In the genomic region with DNA sequence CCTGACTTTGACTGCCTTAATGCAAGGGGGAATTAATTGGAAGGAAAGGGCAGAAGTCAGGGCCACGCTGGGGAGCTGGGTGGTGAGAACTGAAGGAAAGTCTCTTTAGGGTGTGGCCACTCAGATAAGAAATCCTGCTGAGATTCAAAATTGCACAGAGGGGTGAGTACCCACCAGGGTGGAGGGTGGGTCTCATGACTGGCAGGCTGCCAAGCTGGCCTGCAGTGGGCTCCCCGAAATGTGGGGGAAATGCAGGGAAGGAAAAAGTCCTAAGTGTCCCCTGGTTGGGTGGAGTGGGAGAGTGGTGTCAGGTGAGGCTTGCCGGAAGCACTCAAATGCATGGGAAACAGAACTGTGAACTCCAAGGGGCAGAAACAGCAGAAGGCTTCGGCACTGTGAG, we compare ENCODE assay signal across 22 cellular contexts. TPM values are rescaled to one million over a fixed set of nuclear protein-coding genes. Genes with fewer than 3 reads are reported as not detected.
DNase-seq lines count a peak whose midpoint lies in the region; ATAC-seq, FAIRE-seq and TF ChIP-seq lines count a peak whose summit lies in the region.
"Had no signal": no experiment of that assay in that cellular context is flagged by ENCODE, and none has a peak within 500 bp of the region (broad histone marks: within the 10 kb centered on the region; RNA-seq: fewer than 3 reads in every experiment).

No MANE protein-coding gene starts in this region.

- no peak overlapping the region for H3K14ac ChIP-seq in H9 (ENCODE audit: insufficient read depth, low read length)

- no peak for FAIRE-seq in kidney (lab: Jason Lieb, UNC)
- FAIRE-seq: GM12878, H54, HTR-8/SVneo had no signal

- no peak overlapping the region for H2BK5ac ChIP-seq in H9 (ENCODE audit: insufficient read length, low read length)

- intact Hi-C loops in kidney (cut with DNase I): no loop called here

- H3K4me3 ChIP-seq in kidney (ENCODE audit: low read length in 2 of 2): no peak overlapping the region
- H3K4me3 ChIP-seq: GM12878 had no signal

- no peak overlapping the region for H3K56ac ChIP-seq in H9 (ENCODE audit: insufficient read length, low read depth, low read length)

- H3K79me2 ChIP-seq in H9 (ENCODE audit: insufficient read depth, low read length): no peaks in the 10 kb centered on the region

- no peak overlapping the region for H3K9ac ChIP-seq in H9 (ENCODE audit: extremely low read depth, insufficient read length, low read length)
- H3K9ac ChIP-seq in kidney (ENCODE audit: low read length in 2 of 2): no peak overlapping the region

- H4K91ac ChIP-seq in H9 (ENCODE audit: insufficient read length, low read depth, low read length): no peak overlapping the region

- H3K23me2 ChIP-seq in H9 (ENCODE audit: insufficient read length, low read depth, low read length, poor library complexity, severe bottlenecking): no peaks in the 10 kb centered on the region

- H3K27ac Mint-ChIP-seq in H9 (peak overlapping the region; percentile 51 to 93 (median 65); a peak in 3 of 7 replicates), T-helper 17 cell (peak overlapping the region; percentile 27)
- H3K27ac Mint-ChIP-seq in activated T-helper 17 cell treated with anti-CD3 and anti-CD28 coated beads, Interleukin-2, amount 50 U/mL, for 72 hours: no peak overlapping the region
- H3K27ac Mint-ChIP-seq: CD4-positive, CD25-positive, alpha-beta regulatory T cell; CD8-positive, alpha-beta memory T cell; IgD-negative memory B cell had no signal

- in situ Hi-C loops in ACHN (cut with HindIII; ENCODE audit: low pct_ligation_motif_present, low pct_unique_long_range_greater_than_20kb, low sequenced_read_pairs): no loop called here

- H4K20me1 ChIP-seq in H9 (ENCODE audit: control insufficient read depth, insufficient read depth, insufficient read length): no peaks in the 10 kb centered on the region

- H2AK5ac ChIP-seq in H9 (ENCODE audit: insufficient read length, low read length): no peak overlapping the region

- no peak overlapping the region for H2BK20ac ChIP-seq in H9 (ENCODE audit: low read depth, low read length, poor library complexity, severe bottlenecking)

- no peak overlapping the region for H3K4me2 ChIP-seq in H9 (ENCODE audit: insufficient read depth, insufficient read length, low read length)

- no peak overlapping the region for H2BK12ac ChIP-seq in H9 (ENCODE audit: insufficient read length, low read depth, low read length)

- no peaks in the 10 kb centered on the region for H3K79me1 ChIP-seq in H9 (ENCODE audit: insufficient read depth, low read depth, low read length, poor library complexity, severe bottlenecking)

- TF ChIP-seq CTCF in H9 (conservative IDR thresholded peaks at IDR 0.05) (no peak), kidney (IDR thresholded peaks at IDR 0.05; ENCODE audit: borderline replicate concordance, extremely low read depth, insufficient read depth) (no peak)

- H2AFZ ChIP-seq in H9 (ENCODE audit: low read length): no peak overlapping the region

- DNase-seq in H9 (no peak), T-helper 17 cell (no peak), kidney (peak; percentile 17), ACHN (no peak), NCI-H2227 (lab: John Stamatoyannopoulos, UW; ENCODE audit: unreplicated experiment) (no peak)
- DNase-seq: BE2C; C1 segment of cervical spinal cord; CD4-positive, CD25-positive, alpha-beta regulatory T cell; CD8-positive, alpha-beta memory T cell; COR-L47; DMS 273 treated with DMSO at 0.1 percent for 48 hours; DMS53; DND-41; EL had no signal

- no peaks in the 10 kb centered on the region for H3K36me3 ChIP-seq in kidney (ENCODE audit: control insufficient read depth in 1 of 2, insufficient read depth in 2 of 2, low read length in 2 of 2)
- H3K36me3 ChIP-seq: BE2C had no signal

- no CpG with 5 or more reads among the region's 4 CpGs for WGBS in H9 (ENCODE audit: extremely low coverage, insufficient read length, low lambda C conversion rate)

- no peak overlapping the region for H2BK15ac ChIP-seq in H9 (ENCODE audit: low read depth, low read length)

- no peak overlapping the region for H2BK120ac ChIP-seq in H9 (ENCODE audit: low read depth, low read length, poor library complexity, severe bottlenecking)

- peaks cover 4% of the 10 kb centered on the region; the same call in 1 of the 2 replicates for H3K4me1 ChIP-seq in H9 (ENCODE audit: insufficient read depth, low read length)
- peaks cover 0 to 2% of the 10 kb centered on the region in 2 donors for H3K4me1 ChIP-seq in kidney (ENCODE audit: control insufficient read depth in 1 of 2, insufficient read depth in 1 of 2, low read depth in 1 of 2, low read length in 2 of 2)

- H3K4me1 Mint-ChIP-seq in H9: peaks cover 26 to 42% of the 10 kb centered on the region in 2 experiments
- H3K4me1 Mint-ChIP-seq in T-helper 17 cell: peaks cover 2% of the 10 kb centered on the region
- no peaks in the 10 kb centered on the region for H3K4me1 Mint-ChIP-seq in activated T-helper 17 cell treated with anti-CD3 and anti-CD28 coated beads, Interleukin-2, amount 50 U/mL, for 72 hours
- H3K4me1 Mint-ChIP-seq: CD4-positive, CD25-positive, alpha-beta regulatory T cell; CD8-positive, alpha-beta memory T cell had no signal

- no peak overlapping the region for H3K18ac ChIP-seq in H9 (ENCODE audit: insufficient read length, low read depth, low read length)

- no peak overlapping the region for H3T11ph ChIP-seq in H9 (ENCODE audit: low read length)

- H3K27me3 ChIP-seq in H9 (ENCODE audit: insufficient read depth, low read length): no peaks in the 10 kb centered on the region
- H3K27me3 ChIP-seq: BE2C had no signal

- H3K36me3 Mint-ChIP-seq in H9 (ENCODE audit: insufficient read depth in 1 of 3, low read depth in 3 of 3) (peaks cover 0 to 1% (median 0%) of the 10 kb centered on the region in 3 experiments; a peak in 2 of 7 replicates), T-helper 17 cell (ENCODE audit: low read depth) (peaks cover 2% of the 10 kb centered on the region)
- no peaks in the 10 kb centered on the region for H3K36me3 Mint-ChIP-seq in activated T-helper 17 cell treated with anti-CD3 and anti-CD28 coated beads, Interleukin-2, amount 50 U/mL, for 72 hours (ENCODE audit: low read depth)
- H3K36me3 Mint-ChIP-seq: CD4-positive, CD25-positive, alpha-beta regulatory T cell; CD8-positive, alpha-beta memory T cell; IgD-negative memory B cell had no signal

- no peak overlapping the region for H4K5ac ChIP-seq in H9 (ENCODE audit: insufficient read length, low read depth, low read length)

- no peak overlapping the region for H3K27ac ChIP-seq in H9 (ENCODE audit: insufficient read length, low read depth, low read length)
- H3K27ac ChIP-seq in kidney (ENCODE audit: low read depth in 2 of 2, low read length in 2 of 2): no peak overlapping the region

- no peak overlapping the region for H3K4ac ChIP-seq in H9 (ENCODE audit: low read depth, low read length)

- H3K27me3 Mint-ChIP-seq in H9 (ENCODE audit: low read depth) (peaks cover 8% of the 10 kb centered on the region), T-helper 17 cell (peaks cover 62% of the 10 kb centered on the region)
- peaks cover 21% of the 10 kb centered on the region for H3K27me3 Mint-ChIP-seq in activated T-helper 17 cell treated with anti-CD3 and anti-CD28 coated beads, Interleukin-2, amount 50 U/mL, for 72 hours

- 0 out of 5 replicates have a peak, but pooled peaks cover 0 to 2% of the 10 kb centered on the region in 2 experiments for H3K9me3 Mint-ChIP-seq in H9
- H3K9me3 Mint-ChIP-seq in activated T-helper 17 cell treated with anti-CD3 and anti-CD28 coated beads, Interleukin-2, amount 50 U/mL, for 72 hours: no peaks in the 10 kb centered on the region
- H3K9me3 Mint-ChIP-seq: CD8-positive, alpha-beta memory T cell; IgD-negative memory B cell had no signal

- H3K9me3 ChIP-seq in H9 (ENCODE audit: control insufficient read depth, low read depth, low read length): no peaks in the 10 kb centered on the region
- no peaks in the 10 kb centered on the region for H3K9me3 ChIP-seq in T-helper 17 cell (ENCODE audit: control insufficient read depth, low read length, poor library complexity, severe bottlenecking)
- no peaks in the 10 kb centered on the region for H3K9me3 ChIP-seq in kidney (ENCODE audit: control insufficient read depth in 1 of 2, low read length in 2 of 2)
- H3K9me3 ChIP-seq: BE2C had no signal

- H3K4me3 Mint-ChIP-seq in H9 (no peak overlapping the region), T-helper 17 cell (no peak overlapping the region)
- H3K4me3 Mint-ChIP-seq in activated T-helper 17 cell treated with anti-CD3 and anti-CD28 coated beads, Interleukin-2, amount 50 U/mL, for 72 hours: no peak overlapping the region
- H3K4me3 Mint-ChIP-seq: CD4-positive, CD25-positive, alpha-beta regulatory T cell; CD8-positive, alpha-beta memory T cell; IgD-negative memory B cell had no signal

- ATAC-seq in T-helper 17 cell: no peak
- ATAC-seq in activated T-helper 17 cell treated with anti-CD3 and anti-CD28 coated beads, Interleukin-2, amount 50 U/mL, for 72 hours (replicated peaks): no peak
- ATAC-seq: GM12878, HCT116 had no signal

- no peak overlapping the region for H3K23ac ChIP-seq in H9 (ENCODE audit: insufficient read length, low read depth, low read length)

- H4K8ac ChIP-seq in H9 (replicated peaks; ENCODE audit: insufficient read length, low read depth, low read length): no peak overlapping the region

RNA-seq across cellular contexts. Expression of gene TSPAN17, which starts 24.1 kb away (rescaled TPM):
- total RNA-seq in H9 (2021) (46.8 and 51.9 TPM in 2 replicates), T-helper 17 cell (10 to 100 TPM; 14.2 to 19.3 TPM), kidney (34.3 TPM)
- polyA plus RNA-seq in kidney (ENCODE audit: insufficient read depth, low read depth, low replicate concordance): 32.1 TPM
- 10 to 100 TPM; 26.7 to 53.0 TPM for total RNA-seq in activated T-helper 17 cell treated with anti-CD3 and anti-CD28 coated beads, Interleukin-2, amount 50 U/mL, for 72 hours

RNA-seq across cellular contexts. Expression of gene EIF4E1B, which starts 40.9 kb away (rescaled TPM):
- total RNA-seq in H9 (2021) (1.3 and 1.8 TPM in 2 replicates), T-helper 17 cell (not detected), kidney (not detected)
- not detected for polyA plus RNA-seq in kidney (ENCODE audit: insufficient read depth, low read depth, low replicate concordance)
- not detected for total RNA-seq in activated T-helper 17 cell treated with anti-CD3 and anti-CD28 coated beads, Interleukin-2, amount 50 U/mL, for 72 hours
- total RNA-seq: A172; CD4-positive, CD25-positive, alpha-beta regulatory T cell; CD8-positive, alpha-beta memory T cell; G401; GM12878 had no signal
- polyA plus RNA-seq: CD4-positive, CD25-positive, alpha-beta regulatory T cell; CD8-positive, alpha-beta memory T cell; GM12878; IgD-negative memory B cell had no signal

RNA-seq across cellular contexts. Expression of gene SNCB, which starts 41.1 kb away (rescaled TPM):
- total RNA-seq in H9 (2021) (3.5 and 4.2 TPM in 2 replicates), T-helper 17 cell (not detected), kidney (not detected)
- not detected for polyA plus RNA-seq in kidney (ENCODE audit: insufficient read depth, low read depth, low replicate concordance)
- total RNA-seq in activated T-helper 17 cell treated with anti-CD3 and anti-CD28 coated beads, Interleukin-2, amount 50 U/mL, for 72 hours: not detected
- total RNA-seq: A172; CD4-positive, CD25-positive, alpha-beta regulatory T cell; CD8-positive, alpha-beta memory T cell; GM12878 had no signal
- polyA plus RNA-seq: CD4-positive, CD25-positive, alpha-beta regulatory T cell; CD8-positive, alpha-beta memory T cell; IgD-negative memory B cell had no signal
